In genomic region chr1:47558601-47559593, GRCh38 we compare ENCODE assay signal across 15 cellular contexts.
DNase-seq lines count a peak whose midpoint lies in the region; ATAC-seq, FAIRE-seq and TF ChIP-seq lines count a peak whose summit lies in the region.
"Had no signal": no experiment of that assay in that cellular context is flagged by ENCODE, and none has a peak within 500 bp of the region (broad histone marks: within the 10 kb centered on the region; RNA-seq: fewer than 3 reads in every experiment).

No MANE protein-coding gene starts in this region.

- no peaks in the 10 kb centered on the region for H3K27me3 ChIP-seq in Peyer's patch
- H3K27me3 ChIP-seq in HepG2 (ENCODE audit: control insufficient read depth in 1 of 2, insufficient read depth in 2 of 2, low read length in 2 of 2) = peaks cover 0 to 9% of the 10 kb centered on the region in 2 experiments; a peak in 4 of 5 replicates

- no peaks in the 10 kb centered on the region for H3K9me3 ChIP-seq in Peyer's patch
- no peaks in the 10 kb centered on the region for H3K9me3 ChIP-seq in HepG2 (ENCODE audit: low read length)

- POLR2A ChIA-PET in HepG2 (lab: Yijun Ruan, JAX) = no interaction called here

- H3K27ac ChIP-seq in Peyer's patch (peak overlapping the region in 3 of 4 donors; percentile 32 to 70 (median 63)), HepG2 (ENCODE audit: extremely low read length, insufficient read depth, low read length) (no peak overlapping the region)
- H3K27ac ChIP-seq: foreskin keratinocyte had no signal

- peaks cover 2% of the 10 kb centered on the region; the same call in 1 of the 2 replicates for H4K20me1 ChIP-seq in HepG2 (ENCODE audit: insufficient read depth, low read length)

- ATAC-seq in HepG2 = peak; percentile 57
- no peak for ATAC-seq in HG02884 (IDR thresholded peaks at IDR 0.05; ENCODE audit: unreplicated experiment)
- ATAC-seq: foreskin keratinocyte, left cardiac atrium, T-helper 17 cell had no signal

- in situ Hi-C loops in HepG2 (cut with HindIII; ENCODE audit: extremely low pct_ligation_motif_present, low pct_unique_long_range_greater_than_20kb) = no loop called here

- WGBS in HepG2 (ENCODE audit: low lambda C conversion rate) = 16% methylated on average over 18 of the region's 18 CpGs

- TF ChIP-seq EP300 in HepG2 (IDR thresholded peaks at IDR 0.05; ENCODE audit: low read depth in 2 of 2, low read length in 2 of 2) (no peak), HepG2 (CRISPR knock-in tag; IDR thresholded peaks at IDR 0.05; ENCODE audit: borderline replicate concordance) (no peak)

- BruUV-seq in HepG2 (replicated peaks; lab: Mats Ljungman, UMichigan) = no TSS peak

- FAIRE-seq in HepG2 (lab: Jason Lieb, UNC) (no peak), urothelium cell line (lab: Jason Lieb, UNC) (peak; percentile 50)
- FAIRE-seq: A204.1 had no signal

- TF ChIP-seq RAD21 in HepG2 (CRISPR knock-in tag; IDR thresholded peaks at IDR 0.05) = no peak

- TF ChIP-seq CTCF in Peyer's patch (IDR thresholded peaks at IDR 0.05) (no peak), HepG2 (CRISPR knock-in tag; IDR thresholded peaks at IDR 0.05) (no peak)

- peak overlapping the region; percentile 20; the same call in 1 of the 2 replicates for H3K4me2 ChIP-seq in HepG2 (ENCODE audit: low read depth, low read length)

- CTCF ChIA-PET in HepG2 (lab: Yijun Ruan, JAX; ENCODE audit: low intra/inter-chr PET ratio, low total read pairs) = no interaction called here

- H2AFZ ChIP-seq in HepG2 (ENCODE audit: low read length) = no peak overlapping the region

- TF ChIP-seq POLR2A in Peyer's patch (IDR thresholded peaks at IDR 0.05) = peak; percentile 41 to 54
- TF ChIP-seq POLR2A in HepG2 (IDR thresholded peaks at IDR 0.05; ENCODE audit: insufficient read depth in 1 of 2, low read depth in 2 of 2, low read length in 2 of 2) = no peak

- H3K79me2 ChIP-seq in HepG2 (ENCODE audit: insufficient read depth, low read length) = no peaks in the 10 kb centered on the region

- H3K36me3 ChIP-seq in Peyer's patch (no peaks in the 10 kb centered on the region), HepG2 (replicated peaks in 1 of 2; ENCODE audit: control insufficient read depth in 1 of 2, insufficient read depth in 2 of 2, low read length in 2 of 2) (no peaks in the 10 kb centered on the region)

- peak; percentile 6 for DNase-seq in NCI-H2171 treated with DMSO at 0.1 percent for 48 hours (lab: John Stamatoyannopoulos, UW)
- no peak for DNase-seq in NCI-H2171 (lab: John Stamatoyannopoulos, UW)
- DNase-seq in Peyer's patch = peak in 2 of 3 donors; percentile 71 to 73
- peak; percentile 17 for DNase-seq in HepG2 (ENCODE audit: low spot score)
- DNase-seq in urothelium cell line (ENCODE audit: low spot score) = no peak
- DNase-seq in NCI-H345 (lab: John Stamatoyannopoulos, UW) = no peak
- DNase-seq in foreskin melanocyte = no peak
- DNase-seq: activated CD4-positive, alpha-beta memory T cell treated with anti-CD3 and anti-CD28 coated beads, Interleukin-2, amount 10 ng/mL, durations not matched to agents 7 days and 5 days; activated naive CD4-positive, alpha-beta T cell treated with anti-CD3 and anti-CD28 coated beads, Interleukin-2, amount 50 U/mL, for 16 hours; left cardiac atrium; stimulated activated CD4-positive, alpha-beta T cell treated with anti-CD3 and anti-CD28 coated beads, Interleukin-4, amount 100 ng/mL, for 24 hours; T-helper 17 cell had no signal

- H3K4me1 ChIP-seq in Peyer's patch = peaks cover 0 to 26% (median 7%) of the 10 kb centered on the region in 4 donors
- peaks cover 21% of the 10 kb centered on the region for H3K4me1 ChIP-seq in HepG2 (ENCODE audit: insufficient read depth, low read length)

- H3K9ac ChIP-seq in HepG2 (ENCODE audit: insufficient read depth, low read depth, low read length) = no peak overlapping the region

- intact Hi-C loops in HepG2 (cut with micrococcal nuclease; ENCODE audit: unreplicated experiment) = no loop called here

- H3K4me3 ChIP-seq in Peyer's patch (peak overlapping the region in 2 of 4 donors; percentile 23 to 40), HepG2 (replicated peaks in 1 of 3; ENCODE audit: insufficient read depth in 1 of 3, low read depth in 2 of 3, low read length in 3 of 3) (no peak overlapping the region)

TF ChIP-seq in HepG2, 621 proteins besides CTCF, POLR2A, EP300 and RAD21:
- TF ChIP-seq ZNF101 (CRISPR knock-in tag; IDR thresholded peaks at IDR 0.05; ENCODE audit: borderline replicate concordance, low read depth) = no peak
- TF ChIP-seq USF2 (IDR thresholded peaks at IDR 0.05; ENCODE audit: low read depth, low read length) = peak; percentile 45; the same call in 1 of the 2 replicates
- peak; percentile 35; the same call in 1 of the 2 replicates for TF ChIP-seq USF2 (CRISPR knock-in tag; IDR thresholded peaks at IDR 0.05; ENCODE audit: borderline replicate concordance)
- TF ChIP-seq PRDM10 (CRISPR knock-in tag; IDR thresholded peaks at IDR 0.05; ENCODE audit: low read depth) = peak; percentile 85
- no peak for TF ChIP-seq ZNF264 (CRISPR knock-in tag; IDR thresholded peaks at IDR 0.05)

Comparison
In these comparisons a context has a peak if more than half of its experiments do, and no peak if none do; other contexts are left out.
1. DNase-seq: peak in NCI-H2171 treated with DMSO at 0.1 percent for 48 hours (single experiment), Peyer's patch (2 of 3) and HepG2 (single experiment); none in NCI-H2171 (single experiment), urothelium cell line (single experiment), NCI-H345 (single experiment) and foreskin melanocyte (single experiment).
2. POLR2A ChIP-seq: peak in Peyer's patch (2 of 2); none in HepG2 (0 of 2).